In genomic region chr17:50626037-50626574, GRCh38 we compare ENCODE assay signal across 8 cellular contexts. TPM values are rescaled to one million over a fixed set of nuclear protein-coding genes. Genes with fewer than 3 reads are reported as not detected.
DNase-seq lines count a peak whose midpoint lies in the region; ATAC-seq, FAIRE-seq and TF ChIP-seq lines count a peak whose summit lies in the region.

No MANE protein-coding gene starts in this region.

- intact Hi-C loops in lower leg skin (cut with DNase I; ENCODE audit: low total_unique reads) = loop anchor here (5.0 to 10.0 kb wide), 2 partner anchors 79 to 141 kb away; partner anchors contain the start of gene SPATA20

- FAIRE-seq in GM12892 (lab: Jason Lieb, UNC) = peak; percentile 42

- WGBS in lower leg skin, 2 donors = 39 to 44% methylated on average over 17 of the region's 19 CpGs

- CTCF ChIA-PET in AG04449 (lab: Yijun Ruan, JAX) = interaction anchor here (0.6 to 13.2 kb wide), 28 partner anchors 9 to 228 kb away, joined by 3 to 231 read pairs (median 4); partner anchors contain the start of genes ABCC3, CACNA1G, RSAD1 and SPATA20

- TF ChIP-seq CTCF in AG04449 (IDR thresholded peaks at IDR 0.05; ENCODE audit: insufficient read depth, low read length, missing control alignments) (peak; percentile 92), lower leg skin (IDR thresholded peaks at IDR 0.05) (peak in 1 of 3 donors; percentile 27)

- TF ChIP-seq POLR2A in GM12892 (IDR thresholded peaks at IDR 0.05; ENCODE audit: low read depth, low read length) = no peak
- no peak for TF ChIP-seq POLR2A in lower leg skin (IDR thresholded peaks at IDR 0.05)

- no peak for ATAC-seq in GM19324 (IDR thresholded peaks at IDR 0.05; ENCODE audit: low FRiP score, unreplicated experiment)

- H3K4me3 ChIP-seq in AG04449 (ENCODE audit: low read depth, low read length) (no peak overlapping the region), lower leg skin (ENCODE audit: low read depth, poor library complexity, severe bottlenecking) (no peak overlapping the region)

- DNase-seq in AG04449 (ENCODE audit: low read depth, low spot score) = no peak
- DNase-seq in GM12892 (ENCODE audit: insufficient read length) = peak; percentile 81
- DNase-seq in NCI-H345 treated with DMSO at 0.1 percent for 48 hours (lab: John Stamatoyannopoulos, UW; ENCODE audit: unreplicated experiment) = peak; percentile 50
- DNase-seq in activated CD4-positive, alpha-beta T cell treated with anti-CD3 and anti-CD28 coated beads for 1 hour = peak; percentile 50
- DNase-seq in cerebellum (ENCODE audit: low spot score) = peak; percentile 37
- DNase-seq in lower leg skin (ENCODE audit: low spot score in 2 of 2) = peak; percentile 64 to 95
- peak; percentile 28 to 55 (median 48) for DNase-seq in stimulated activated CD4-positive, alpha-beta T cell treated with anti-CD3 and anti-CD28 coated beads, TNF-alpha, amount 100 ng/mL, for 48 hours (ENCODE audit: low read depth in 3 of 3)

- POLR2A ChIA-PET in AG04449 (lab: Yijun Ruan, JAX) = no interaction called here

RNA-seq across cellular contexts. Expression of gene ABCC3, which starts 8.6 kb away (rescaled TPM):
- 0.89 TPM for polyA plus RNA-seq in GM12892 (2012; ENCODE audit: missing spikeins)
- total RNA-seq in cerebellum (0.82 TPM), lower leg skin (10 to 100 TPM; 25.8 to 47.5 (median 35.2) TPM)

Comparison
In these comparisons a context has a peak if more than half of its experiments do, and no peak if none do; other contexts are left out.
1. RNA of gene ABCC3, which starts 8.6 kb away (total RNA-seq): 25.8 to 47.5 TPM in lower leg skin; 0.82 TPM in cerebellum (single experiment); every median in the first group is over 10 times any median in the second.